Comparison of ENCODE assay signal across 1 cellular context in genomic region chr11:67418476-67419281, GRCh38.
TF ChIP-seq lines count a peak whose summit lies in the region.

No MANE protein-coding gene starts in this region.

TF ChIP-seq in K562, 482 proteins besides CTCF, POLR2A, EP300 and RAD21:
- TF ChIP-seq POLR2G (IDR thresholded peaks at IDR 0.05; ENCODE audit: low read depth, low read length) (0 out of 2 replicates have a peak, but pooled peaks have one; percentile 34), HNRNPL (IDR thresholded peaks at IDR 0.05; ENCODE audit: low read depth, low read length) (0 out of 2 replicates have a peak, but pooled peaks have one; percentile 13), ZNF551 (CRISPR knock-in tag; IDR thresholded peaks at IDR 0.05) (no peak), SPI1 (IDR thresholded peaks at IDR 0.05; ENCODE audit: borderline replicate concordance, low read depth, low read length) (peak; percentile 63; the same call in 1 of the 2 replicates), IRF2 (CRISPR knock-in tag; IDR thresholded peaks at IDR 0.05) (no peak), RBFOX2 (IDR thresholded peaks at IDR 0.05; ENCODE audit: low read depth, low read length) (peak; percentile 36; the same call in 1 of the 2 replicates), ZNF583 (CRISPR knock-in tag; IDR thresholded peaks at IDR 0.05) (no peak), BDP1 (IDR thresholded peaks at IDR 0.05; ENCODE audit: insufficient read depth, insufficient read length) (no peak)
